In genomic region chr1:94863919-94864318, GRCh38 we compare ENCODE assay signal across 9 cellular contexts. TPM values are rescaled to one million over a fixed set of nuclear protein-coding genes. Genes with fewer than 3 reads are reported as not detected.
DNase-seq lines count a peak whose midpoint lies in the region; ATAC-seq and TF ChIP-seq lines count a peak whose summit lies in the region.
"Had no signal": no experiment of that assay in that cellular context is flagged by ENCODE, and none has a peak within 500 bp of the region (broad histone marks: within the 10 kb centered on the region; RNA-seq: fewer than 3 reads in every experiment).

No MANE protein-coding gene starts in this region.

- no peak overlapping the region for H3K9ac ChIP-seq in neural progenitor cell

- H3K27me3 Mint-ChIP-seq in neural progenitor cell (ENCODE audit: insufficient read depth, low read depth), result no peaks in the 10 kb centered on the region
- H3K27me3 Mint-ChIP-seq: activated naive CD8-positive, alpha-beta T cell had no signal

- no peaks in the 10 kb centered on the region for H3K9me3 ChIP-seq in Peyer's patch
- H3K9me3 ChIP-seq in neural progenitor cell (ENCODE audit: low read depth), result no peaks in the 10 kb centered on the region

- H3K27me3 ChIP-seq in Peyer's patch (no peaks in the 10 kb centered on the region), neural progenitor cell (no peaks in the 10 kb centered on the region)

- TF ChIP-seq POLR2A in Peyer's patch (IDR thresholded peaks at IDR 0.05), result no peak

- H4K20me1 ChIP-seq in neural progenitor cell (ENCODE audit: low read depth), result no peaks in the 10 kb centered on the region

- H3F3A ChIP-seq in neural progenitor cell (ENCODE audit: low read depth), result peaks cover 12% of the 10 kb centered on the region

- peak; percentile 77 for DNase-seq in AG08395 (ENCODE audit: low spot score)
- DNase-seq in Peyer's patch, result peak in 1 of 3 donors; percentile 72
- peak; percentile 92 for DNase-seq in fibroblast of peridontal ligament (ENCODE audit: extremely low read depth)
- no peak for DNase-seq in neural progenitor cell (ENCODE audit: low spot score)
- no peak for DNase-seq in middle frontal gyrus (ENCODE audit: extremely low spot score, low spot score)
- DNase-seq in OCI-M2 (lab: John Stamatoyannopoulos, UW; ENCODE audit: unreplicated experiment), result no peak
- no peak for DNase-seq in NCI-H774 (lab: John Stamatoyannopoulos, UW)

- H3K27ac Mint-ChIP-seq in neural progenitor cell, result peak overlapping the region; percentile 85
- H3K27ac Mint-ChIP-seq: activated naive CD8-positive, alpha-beta T cell had no signal

- no peak overlapping the region for H3K4me2 ChIP-seq in neural progenitor cell

- peak overlapping the region; percentile 46 for H3K4me3 Mint-ChIP-seq in neural progenitor cell
- H3K4me3 Mint-ChIP-seq: activated naive CD8-positive, alpha-beta T cell had no signal

- H3K4me3 ChIP-seq in Peyer's patch, result no peak overlapping the region
- no peak overlapping the region for H3K4me3 ChIP-seq in neural progenitor cell

- no peaks in the 10 kb centered on the region for H3K36me3 Mint-ChIP-seq in neural progenitor cell
- H3K36me3 Mint-ChIP-seq: activated naive CD8-positive, alpha-beta T cell had no signal

- H3K27ac ChIP-seq in Peyer's patch, result peak overlapping the region; percentile 45 to 89 (median 60)
- no peak overlapping the region for H3K27ac ChIP-seq in neural progenitor cell

- no peak for ATAC-seq in HG03520 (IDR thresholded peaks at IDR 0.05; ENCODE audit: unreplicated experiment)

- no peaks in the 10 kb centered on the region for H3K9me3 Mint-ChIP-seq in neural progenitor cell

- TF ChIP-seq CTCF in Peyer's patch (IDR thresholded peaks at IDR 0.05) (no peak), neural progenitor cell (IDR thresholded peaks at IDR 0.05) (no peak)

- H3K4me1 ChIP-seq in Peyer's patch (peaks cover 0 to 12% (median 0%) of the 10 kb centered on the region in 4 donors), neural progenitor cell (peaks cover 47% of the 10 kb centered on the region)

- no peaks in the 10 kb centered on the region for H3K79me2 ChIP-seq in neural progenitor cell (ENCODE audit: low read depth)

- H3K36me3 ChIP-seq in Peyer's patch (no peaks in the 10 kb centered on the region), neural progenitor cell (no peaks in the 10 kb centered on the region)

- H2AFZ ChIP-seq in neural progenitor cell (replicated peaks), result no peak overlapping the region

- peaks cover 46% of the 10 kb centered on the region for H3K4me1 Mint-ChIP-seq in neural progenitor cell

RNA-seq across cellular contexts. Expression of gene SLC44A3, which starts 43.8 kb away (rescaled TPM):
- total RNA-seq in Peyer's patch (10 to 100 TPM; 26.4 to 49.0 (median 40.0) TPM), neural progenitor cell (ENCODE audit: low replicate concordance) (0.25 and 1.7 TPM in 2 replicates)

Comparison
In these comparisons a context has a peak if more than half of its experiments do, and no peak if none do; other contexts are left out.
1. DNase-seq: peak in AG08395 (single experiment) and fibroblast of peridontal ligament (single experiment); none in neural progenitor cell (single experiment), middle frontal gyrus (single experiment), OCI-M2 (single experiment) and NCI-H774 (single experiment).
2. RNA of gene SLC44A3, which starts 43.8 kb away (total RNA-seq): 26.4 to 49.0 TPM in Peyer's patch; 0.25 to 1.7 TPM in neural progenitor cell; every median in the first group is over 10 times any median in the second.